ENCODE assay signal across 6 cellular contexts in genomic region chr13:37040789-37041188, GRCh38.
"Had no signal": no experiment of that assay in that cellular context is flagged by ENCODE, and none has a peak within 500 bp of the region (broad histone marks: within the 10 kb centered on the region; RNA-seq: fewer than 3 reads in every experiment).

No MANE protein-coding gene starts in this region.

- H3K4me3 ChIP-seq: K562 had no signal

- ATAC-seq: HepG2, K562 had no signal

- H3K4me3 Mint-ChIP-seq: IgD-negative memory B cell had no signal

- H3K27ac Mint-ChIP-seq: IgD-negative memory B cell had no signal

- H3K27me3 Mint-ChIP-seq: IgD-negative memory B cell had no signal

- H3K9me3 Mint-ChIP-seq: IgD-negative memory B cell had no signal

- DNase-seq: IMR-90, KBM-7 had no signal

- H3K27ac ChIP-seq: HL-60 had no signal
